In genomic region chr10:113442340-113442739, GRCh38 we compare ENCODE assay signal across 23 cellular contexts.
"Had no signal": no experiment of that assay in that cellular context is flagged by ENCODE, and none has a peak within 500 bp of the region (broad histone marks: within the 10 kb centered on the region; RNA-seq: fewer than 3 reads in every experiment).

No MANE protein-coding gene starts in this region.

- DNase-seq: activated CD4-positive, alpha-beta T cell treated with anti-CD3 and anti-CD28 coated beads, Interleukin-2, amount 50 U/mL, for 4 hours; activated CD8-positive, alpha-beta memory T cell treated with anti-CD3 and anti-CD28 coated beads, Interleukin-2, amount 50 U/mL, for 48 hours; activated naive CD4-positive, alpha-beta T cell; activated T-cell treated with anti-CD3 and anti-CD28 coated beads, Interleukin-2, amount 50 U/mL, for 4 hours; endodermal cell; esophagus squamous epithelium; gastrocnemius medialis; hippocampal formation; kidney glomerular epithelial cell; nephron progenitor cell; nucleus accumbens; posterior cingulate gyrus; stimulated activated CD4-positive, alpha-beta T cell treated with anti-CD3 and anti-CD28 coated beads, Interleukin-1b, Interleukin-23, amount 100 ng/mL, for 48 hours; substantia nigra; T-helper 9 cell; thyroid gland had no signal

- H3K27ac ChIP-seq: adrenal gland, coronary artery, esophagus squamous epithelium, gastrocnemius medialis, left lung, right lobe of liver, skin epidermis, thyroid gland had no signal

- H3K27me3 ChIP-seq: adrenal gland, gastrocnemius medialis, left lung, right lobe of liver, thyroid gland had no signal

- H3K9me3 ChIP-seq: adrenal gland, esophagus squamous epithelium, gastrocnemius medialis, left lung, right lobe of liver, thyroid gland had no signal

- H3K36me3 ChIP-seq: adrenal gland, esophagus squamous epithelium, gastrocnemius medialis, left lung, right lobe of liver, thyroid gland had no signal

- H3K4me3 ChIP-seq: adrenal gland, coronary artery, esophagus squamous epithelium, gastrocnemius medialis, left lung, lung, right lobe of liver, skin epidermis, thyroid gland had no signal

- ATAC-seq: activated T-cell treated with anti-CD3 and anti-CD28 coated beads, Interleukin-2, amount 50 U/mL, for 4 hours; gastrocnemius medialis; left lung; right lobe of liver; WTC11 had no signal

- H3K4me1 ChIP-seq: adrenal gland, esophagus squamous epithelium, gastrocnemius medialis, left lung had no signal
